ENCODE assay signal across 11 cellular contexts in the genomic region with DNA sequence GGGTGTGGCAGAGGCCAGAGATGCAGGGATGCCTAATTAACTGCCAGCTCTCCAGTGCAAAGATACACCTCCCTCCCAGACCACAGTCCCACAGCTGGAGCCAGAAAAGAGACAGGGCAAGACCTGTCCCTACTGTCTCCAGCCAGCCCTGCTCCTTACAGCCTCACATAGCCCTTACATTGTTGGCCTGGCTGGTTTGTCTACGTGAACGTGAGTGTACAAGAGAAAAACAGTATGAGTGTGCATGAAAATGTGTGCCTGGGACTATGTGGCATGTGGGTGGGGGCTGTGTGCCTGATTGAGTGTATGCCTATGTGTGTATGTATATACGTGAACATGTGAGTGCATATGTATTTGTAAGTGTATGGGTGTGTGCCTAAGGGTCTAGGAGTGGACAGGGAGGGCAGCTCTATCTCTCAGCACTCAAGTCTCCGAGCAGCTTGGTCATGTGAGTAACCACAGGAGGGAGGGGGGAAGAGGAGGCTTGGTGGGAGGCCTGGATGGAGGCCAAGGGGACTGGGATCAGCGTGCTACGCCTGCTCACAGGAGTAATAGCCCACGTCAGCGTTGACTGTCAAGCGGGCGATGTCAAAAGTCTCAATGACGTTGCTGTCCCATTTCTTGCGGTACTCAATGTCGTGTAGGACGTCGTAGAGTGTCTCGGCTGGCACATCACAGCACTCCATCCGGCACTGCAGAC. TPM values are rescaled to one million over a fixed set of nuclear protein-coding genes. Genes with fewer than 3 reads are reported as not detected.
DNase-seq lines count a peak whose midpoint lies in the region.
"Had no signal": no experiment of that assay in that cellular context is flagged by ENCODE, and none has a peak within 500 bp of the region (broad histone marks: within the 10 kb centered on the region; RNA-seq: fewer than 3 reads in every experiment).

No MANE protein-coding gene starts in this region.

- DNase-seq in HT1080 (ENCODE audit: low read depth) = peak; percentile 91
- peak; percentile 86 for DNase-seq in RPMI7951 (ENCODE audit: low read depth)
- peak; percentile 82 for DNase-seq in foreskin melanocyte
- DNase-seq in skeletal muscle cell (ENCODE audit: low read depth) = peak; percentile 83
- DNase-seq in HK-2 (ENCODE audit: unreplicated experiment) = no peak
- DNase-seq in NOMO-1 (lab: John Stamatoyannopoulos, UW; ENCODE audit: unreplicated experiment in 2 of 2) = no peak
- no peak for DNase-seq in stimulated activated CD4-positive, alpha-beta T cell treated with anti-CD3 and anti-CD28 coated beads, Interleukin-2, amount 100 ng/mL, for 48 hours
- no peak for DNase-seq in AML-193 (lab: John Stamatoyannopoulos, UW)
- DNase-seq: foreskin keratinocyte had no signal

- H3K4me3 ChIP-seq in skeletal muscle cell (ENCODE audit: low read depth, low read length) = no peak overlapping the region
- H3K4me3 ChIP-seq: GM12878, HAP-1 had no signal

RNA-seq across cellular contexts. Expression of a gene that starts 6.6 kb away (rescaled TPM):
- total RNA-seq in HT1080 (2014; rRNA removed; shearing (Covaris generic)) = 67.3 and 87.4 TPM in 2 replicates
- 58.8 and 64.3 TPM in 2 replicates for polyA plus RNA-seq in HT1080 (2015; cell fraction: cytosol; rRNA removed)
- 168 and 235 TPM in 2 replicates for polyA plus RNA-seq in HT1080 (2015; cell fraction: nucleus; rRNA removed)
- total RNA-seq in RPMI7951 (2014; rRNA removed; shearing (Covaris generic)) = 20.4 and 28.5 TPM in 2 replicates

RNA-seq across cellular contexts. Expression of a gene that starts 35.0 kb away (rescaled TPM):
- total RNA-seq in HT1080 (2014; rRNA removed; shearing (Covaris generic)) = 31.2 and 41.0 TPM in 2 replicates
- polyA plus RNA-seq in HT1080 (2015; cell fraction: cytosol; rRNA removed) = 17.2 and 30.0 TPM in 2 replicates
- 7.2 and 9.5 TPM in 2 replicates for polyA plus RNA-seq in HT1080 (2015; cell fraction: nucleus; rRNA removed)
- 24.8 and 44.8 TPM in 2 replicates for total RNA-seq in RPMI7951 (2014; rRNA removed; shearing (Covaris generic))

RNA-seq across cellular contexts. Expression of a gene that starts 55.4 kb away (rescaled TPM):
- 6.2 and 8.6 TPM in 2 replicates for total RNA-seq in HT1080 (2014; rRNA removed; shearing (Covaris generic))
- 10.9 and 14.4 TPM in 2 replicates for polyA plus RNA-seq in HT1080 (2015; cell fraction: cytosol; rRNA removed)
- polyA plus RNA-seq in HT1080 (2015; cell fraction: nucleus; rRNA removed) = 170 and 190 TPM in 2 replicates
- 3.0 and 4.3 TPM in 2 replicates for total RNA-seq in RPMI7951 (2014; rRNA removed; shearing (Covaris generic))

Comparison
In these comparisons a context has a peak if more than half of its experiments do, and no peak if none do; other contexts are left out.
1. DNase-seq: peak in HT1080 (single experiment), RPMI7951 (single experiment), foreskin melanocyte (single experiment) and skeletal muscle cell (single experiment); none in HK-2 (single experiment), NOMO-1 (0 of 2), stimulated activated CD4-positive, alpha-beta T cell treated with anti-CD3 and anti-CD28 coated beads, Interleukin-2, amount 100 ng/mL, for 48 hours (0 of 2) and AML-193 (0 of 2).